14 cellular contexts compared by ENCODE assay signal in the genomic region with DNA sequence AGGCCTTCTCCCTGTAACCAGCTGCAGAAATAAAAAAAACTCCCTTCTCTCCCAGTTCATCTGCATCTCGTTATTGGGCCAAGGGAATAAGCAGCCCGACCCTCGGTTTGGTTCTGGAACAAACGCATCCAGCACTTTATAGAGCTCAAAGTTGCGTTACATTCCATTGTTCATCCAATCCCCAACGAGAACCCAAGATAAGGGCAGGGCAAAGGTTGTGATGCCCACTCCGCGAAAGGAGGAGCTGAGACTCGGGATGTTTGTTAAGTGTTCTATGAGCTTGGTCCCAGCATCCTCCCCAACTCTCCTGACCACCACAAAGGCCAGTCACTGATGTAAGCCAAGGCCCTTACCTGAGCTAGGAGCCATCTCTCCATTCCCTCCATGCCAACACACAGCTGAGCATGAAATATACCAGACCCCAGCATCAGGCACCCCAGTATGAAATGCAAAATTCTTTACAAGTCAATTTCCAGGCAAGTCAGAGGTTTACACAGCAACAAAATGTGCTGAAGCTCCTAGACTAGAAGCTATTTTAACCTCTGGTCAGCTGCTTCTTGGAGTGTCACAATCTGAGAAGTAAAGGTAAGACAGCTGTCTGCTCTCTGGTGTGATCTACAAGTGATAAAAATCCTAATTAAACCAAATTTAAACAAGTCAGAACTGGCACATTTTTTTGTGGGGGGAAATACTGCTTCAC. TPM values are rescaled to one million over a fixed set of nuclear protein-coding genes. Genes with fewer than 3 reads are reported as not detected.
DNase-seq lines count a peak whose midpoint lies in the region; ATAC-seq and TF ChIP-seq lines count a peak whose summit lies in the region.
"Had no signal": no experiment of that assay in that cellular context is flagged by ENCODE, and none has a peak within 500 bp of the region (broad histone marks: within the 10 kb centered on the region; RNA-seq: fewer than 3 reads in every experiment).

No MANE protein-coding gene starts in this region.

- H3K4me3 Mint-ChIP-seq in activated naive CD4-positive, alpha-beta T cell treated with anti-CD3 and anti-CD28 coated beads, Interleukin-2, amount 10 ng/mL, durations not matched to agents 7 days and 5 days, result no peak overlapping the region
- peak overlapping the region; percentile 78 for H3K4me3 Mint-ChIP-seq in activated naive CD8-positive, alpha-beta T cell
- H3K4me3 Mint-ChIP-seq in mesothelial cell of epicardium, result no peak overlapping the region

- no peak for TF ChIP-seq EP300 in stomach (IDR thresholded peaks at IDR 0.05)

- TF ChIP-seq CTCF in mesothelial cell of epicardium (IDR thresholded peaks at IDR 0.05; ENCODE audit: unreplicated experiment), result no peak
- no peak for TF ChIP-seq CTCF in stomach (IDR thresholded peaks at IDR 0.05)
- TF ChIP-seq CTCF in thyroid gland (IDR thresholded peaks at IDR 0.05), result no peak

- 62 to 74% (median 69%) methylated on average over 9 of the region's 9 CpGs for WGBS in stomach, 5 donors
- WGBS in thyroid gland, 2 donors, result 82 to 87% methylated on average over 9 of the region's 9 CpGs

- peaks cover 72 to 86% (median 82%) of the 10 kb centered on the region in 4 donors for H3K4me1 ChIP-seq in stomach
- peaks cover 48 to 86% of the 10 kb centered on the region in 2 donors for H3K4me1 ChIP-seq in thyroid gland

- intact Hi-C loops in stomach (cut with DNase I; ENCODE audit: low total_unique reads) (no loop called here), thyroid gland (cut with DNase I) (no loop called here)

- H3K4me3 ChIP-seq in stomach (no peak overlapping the region), thyroid gland (replicated peaks in 1 of 3) (no peak overlapping the region)

- peaks cover 3% of the 10 kb centered on the region for H3K9me3 Mint-ChIP-seq in activated naive CD4-positive, alpha-beta T cell treated with anti-CD3 and anti-CD28 coated beads, Interleukin-2, amount 10 ng/mL, durations not matched to agents 7 days and 5 days
- H3K9me3 Mint-ChIP-seq in activated naive CD8-positive, alpha-beta T cell (ENCODE audit: low read depth), result no peaks in the 10 kb centered on the region
- H3K9me3 Mint-ChIP-seq in mesothelial cell of epicardium, result peaks cover 7% of the 10 kb centered on the region

- no peak for DNase-seq in activated naive CD4-positive, alpha-beta T cell treated with anti-CD3 and anti-CD28 coated beads, Interleukin-2, amount 10 ng/mL, durations not matched to agents 7 days and 5 days
- DNase-seq in activated naive CD4-positive, alpha-beta T cell treated with Interleukin-2 at 50 U/mL for 16 hours, result no peak
- DNase-seq in mesothelial cell of epicardium (ENCODE audit: low spot score in 2 of 2, unreplicated experiment in 2 of 2), result no peak
- DNase-seq in stomach, result no peak
- DNase-seq in thyroid gland, result no peak
- DNase-seq in cerebellum (ENCODE audit: low spot score), result no peak
- DNase-seq: cortex of kidney, GDM1, head of caudate nucleus, mesenchymal stem cell, NCI-H187 treated with DMSO at 0.1 percent for 48 hours, T-helper 9 cell had no signal

- peaks cover 39% of the 10 kb centered on the region for H3K36me3 Mint-ChIP-seq in activated naive CD4-positive, alpha-beta T cell treated with anti-CD3 and anti-CD28 coated beads, Interleukin-2, amount 10 ng/mL, durations not matched to agents 7 days and 5 days
- peaks cover 6% of the 10 kb centered on the region for H3K36me3 Mint-ChIP-seq in activated naive CD8-positive, alpha-beta T cell
- H3K36me3 Mint-ChIP-seq in mesothelial cell of epicardium, result peaks cover 8% of the 10 kb centered on the region

- H3K27ac ChIP-seq in stomach (peak overlapping the region in 4 of 5 donors; percentile 57 to 80 (median 68)), thyroid gland (peak overlapping the region in 1 of 3 donors; percentile 77)

- H3K27me3 ChIP-seq in stomach (no peaks in the 10 kb centered on the region), thyroid gland (no peaks in the 10 kb centered on the region)

- no peaks in the 10 kb centered on the region for H3K27me3 Mint-ChIP-seq in activated naive CD4-positive, alpha-beta T cell treated with anti-CD3 and anti-CD28 coated beads, Interleukin-2, amount 10 ng/mL, durations not matched to agents 7 days and 5 days
- H3K27me3 Mint-ChIP-seq in activated naive CD8-positive, alpha-beta T cell, result no peaks in the 10 kb centered on the region
- H3K27me3 Mint-ChIP-seq in mesothelial cell of epicardium (ENCODE audit: low read depth), result no peaks in the 10 kb centered on the region

- H3K36me3 ChIP-seq in stomach (peaks cover 0 to 4% (median 0%) of the 10 kb centered on the region in 4 donors), thyroid gland (no peaks in the 10 kb centered on the region)

- ATAC-seq in HG02588 (IDR thresholded peaks at IDR 0.05; ENCODE audit: unreplicated experiment), result no peak

- no peaks in the 10 kb centered on the region for H3K9me3 ChIP-seq in stomach
- no peaks in the 10 kb centered on the region for H3K9me3 ChIP-seq in thyroid gland

- CTCF ChIA-PET in activated naive CD4-positive, alpha-beta T cell treated with anti-CD3 and anti-CD28 coated beads, Interleukin-2, amount 10 ng/mL, durations not matched to agents 7 days and 5 days (lab: Charles Lee), result interaction anchor here (0.8 to 2.8 kb wide), 5 partner anchors 10 to 49 kb away, joined by 3 to 10 read pairs (median 5); no protein-coding TSS in a partner anchor

- TF ChIP-seq POLR2A in stomach (IDR thresholded peaks at IDR 0.05) (no peak), thyroid gland (IDR thresholded peaks at IDR 0.05) (no peak)

- peak overlapping the region; percentile 35 for H3K27ac Mint-ChIP-seq in activated naive CD4-positive, alpha-beta T cell treated with anti-CD3 and anti-CD28 coated beads, Interleukin-2, amount 10 ng/mL, durations not matched to agents 7 days and 5 days
- H3K27ac Mint-ChIP-seq in activated naive CD8-positive, alpha-beta T cell, result peak overlapping the region; percentile 97
- H3K27ac Mint-ChIP-seq in mesothelial cell of epicardium, result peak overlapping the region; percentile 14

- H3K4me1 Mint-ChIP-seq in activated naive CD4-positive, alpha-beta T cell treated with anti-CD3 and anti-CD28 coated beads, Interleukin-2, amount 10 ng/mL, durations not matched to agents 7 days and 5 days, result peaks cover 76% of the 10 kb centered on the region
- peaks cover 94% of the 10 kb centered on the region for H3K4me1 Mint-ChIP-seq in activated naive CD8-positive, alpha-beta T cell (ENCODE audit: low read depth)
- H3K4me1 Mint-ChIP-seq in mesothelial cell of epicardium, result peaks cover 51% of the 10 kb centered on the region

RNA-seq across cellular contexts. Expression of a gene that starts 17.9 kb away (rescaled TPM):
- total RNA-seq in mesothelial cell of epicardium (49.7 to 52.4 TPM (median 50.5 TPM) in 3 replicates), stomach (10 to 100 TPM in 4 of 5 donors, 1 to 10 TPM in 1; 2.9 to 55.3 (median 38.4) TPM), thyroid gland (10 to 100 TPM; 43.2 to 60.6 (median 51.8) TPM), cerebellum (23.0 TPM)
- 10 to 100 TPM; 84.2 to 88.7 (median 84.5) TPM for polyA plus RNA-seq in stomach

RNA-seq across cellular contexts. Expression of a gene that starts 20.8 kb away (rescaled TPM):
- total RNA-seq in mesothelial cell of epicardium (83.5 to 86.9 TPM (median 84.2 TPM) in 3 replicates), stomach (100 to 1,000 TPM in 4 of 5 donors, 10 to 100 TPM in 1; 50.9 to 653 (median 247) TPM), thyroid gland (10 to 100 TPM; 19.4 to 38.6 (median 27.5) TPM), cerebellum (8.2 TPM)
- polyA plus RNA-seq in stomach, result 100 to 1,000 TPM in 1 of 3 donors, 10 to 100 TPM in 2; 35.0 to 193 (median 49.2) TPM

Comparison
In these comparisons a context has a peak if more than half of its experiments do, and no peak if none do; other contexts are left out.
1. H3K27ac Mint-ChIP-seq: peak in every context shown above with its lines; median percentile 97 in activated naive CD8-positive, alpha-beta T cell; 35 in activated naive CD4-positive, alpha-beta T cell treated with anti-CD3 and anti-CD28 coated beads, Interleukin-2, amount 10 ng/mL, durations not matched to agents 7 days and 5 days; 14 in mesothelial cell of epicardium.